Comparison of ENCODE assay signal across 17 cellular contexts in genomic region chr9:82584349-82584846, GRCh38.
DNase-seq lines count a peak whose midpoint lies in the region; ATAC-seq, FAIRE-seq and TF ChIP-seq lines count a peak whose summit lies in the region.
"Had no signal": no experiment of that assay in that cellular context is flagged by ENCODE, and none has a peak within 500 bp of the region (broad histone marks: within the 10 kb centered on the region; RNA-seq: fewer than 3 reads in every experiment).

No MANE protein-coding gene starts in this region.

- no peaks in the 10 kb centered on the region for H3F3A ChIP-seq in SK-N-SH (replicated peaks; ENCODE audit: insufficient read depth)

- H3K9me3 Mint-ChIP-seq in astrocyte (ENCODE audit: unreplicated experiment) = peaks cover under 1% of the 10 kb centered on the region
- H3K9me3 Mint-ChIP-seq in stimulated activated memory B cell treated with anti-CD40 and anti-IgM and Interleukin-4, amounts not matched to agents 10 μg/mL and 1 μg/mL and 100 μg/mL, for 72 hours = peaks cover 2% of the 10 kb centered on the region

- no peaks in the 10 kb centered on the region for H3K36me3 Mint-ChIP-seq in astrocyte (ENCODE audit: low read depth, unreplicated experiment)
- no peaks in the 10 kb centered on the region for H3K36me3 Mint-ChIP-seq in stimulated activated memory B cell treated with anti-CD40 and anti-IgM and Interleukin-4, amounts not matched to agents 10 μg/mL and 1 μg/mL and 100 μg/mL, for 72 hours

- no peak for TF ChIP-seq RAD21 in SK-N-SH (IDR thresholded peaks at IDR 0.05; ENCODE audit: low read length)
- no peak for TF ChIP-seq RAD21 in HepG2 (CRISPR knock-in tag; IDR thresholded peaks at IDR 0.05)

- TF ChIP-seq CTCF in SK-N-SH (IDR thresholded peaks at IDR 0.05) (no peak), astrocyte (IDR thresholded peaks at IDR 0.05; ENCODE audit: insufficient read depth, low read depth, low read length) (no peak), HepG2 (CRISPR knock-in tag; IDR thresholded peaks at IDR 0.05) (no peak), OCI-LY7 (conservative IDR thresholded peaks at IDR 0.05; ENCODE audit: low read length) (no peak)

- H3K27ac ChIP-seq in SK-N-SH (ENCODE audit: low read depth in 2 of 2, low read length in 1 of 2) (no peak overlapping the region), astrocyte (ENCODE audit: low read depth, low read length) (no peak overlapping the region), HepG2 (ENCODE audit: extremely low read length, insufficient read depth, low read length) (peak overlapping the region; percentile 67), OCI-LY7 (ENCODE audit: low read depth, low read length, poor library complexity, severe bottlenecking) (no peak overlapping the region)
- H3K27ac ChIP-seq: 22Rv1, PC-9, SJSA1 had no signal

- H3K79me2 ChIP-seq in SK-N-SH (ENCODE audit: insufficient read depth) (no peaks in the 10 kb centered on the region), astrocyte (ENCODE audit: insufficient read depth, low read length) (no peaks in the 10 kb centered on the region), HepG2 (ENCODE audit: insufficient read depth, low read length) (no peaks in the 10 kb centered on the region), OCI-LY7 (ENCODE audit: insufficient read depth, low read depth, low read length) (no peaks in the 10 kb centered on the region)

- CTCF ChIA-PET in SK-N-SH (lab: Yijun Ruan, JAX) (interaction anchor here (0.7 to 1.4 kb wide), 3 partner anchors 10 to 111 kb away, joined by 3 to 4 read pairs (median 3); no protein-coding TSS in a partner anchor), HepG2 (lab: Yijun Ruan, JAX; ENCODE audit: low intra/inter-chr PET ratio, low total read pairs) (no interaction called here), OCI-LY7 (lab: Charles Lee; ENCODE audit: unreplicated experiment) (no interaction called here)

- H3K4me1 Mint-ChIP-seq in astrocyte (ENCODE audit: low read depth, unreplicated experiment) = peaks cover 7% of the 10 kb centered on the region
- H3K4me1 Mint-ChIP-seq in stimulated activated memory B cell treated with anti-CD40 and anti-IgM and Interleukin-4, amounts not matched to agents 10 μg/mL and 1 μg/mL and 100 μg/mL, for 72 hours = no peaks in the 10 kb centered on the region

- H3K27ac Mint-ChIP-seq in astrocyte (ENCODE audit: unreplicated experiment) = no peak overlapping the region
- no peak overlapping the region for H3K27ac Mint-ChIP-seq in stimulated activated memory B cell treated with anti-CD40 and anti-IgM and Interleukin-4, amounts not matched to agents 10 μg/mL and 1 μg/mL and 100 μg/mL, for 72 hours
- H3K27ac Mint-ChIP-seq: CD4-positive, alpha-beta T cell had no signal

- H3K27me3 ChIP-seq in SK-N-SH (ENCODE audit: insufficient read depth) (no peaks in the 10 kb centered on the region), astrocyte (ENCODE audit: insufficient read depth, low read length) (no peaks in the 10 kb centered on the region), HepG2 (ENCODE audit: control insufficient read depth in 1 of 2, insufficient read depth in 2 of 2, low read length in 2 of 2) (no peaks in the 10 kb centered on the region)
- H3K27me3 ChIP-seq: BE2C, SJSA1 had no signal

- ATAC-seq in SK-N-SH treated with all-trans-retinoic acid at 6 μM for 48 hours (peak; percentile 33; the same call in 1 of the 3 replicates), HepG2 (no peak)
- ATAC-seq in stimulated activated memory B cell treated with anti-CD40 and anti-IgM and Interleukin-4, amounts not matched to agents 10 μg/mL and 1 μg/mL and 100 μg/mL, for 72 hours = peak; percentile 15

- H3K4me3 Mint-ChIP-seq in astrocyte (ENCODE audit: unreplicated experiment) = no peak overlapping the region
- H3K4me3 Mint-ChIP-seq in stimulated activated memory B cell treated with anti-CD40 and anti-IgM and Interleukin-4, amounts not matched to agents 10 μg/mL and 1 μg/mL and 100 μg/mL, for 72 hours = no peak overlapping the region
- H3K4me3 Mint-ChIP-seq: CD4-positive, alpha-beta T cell had no signal

- no peak for DNase-seq in SK-N-SH
- peak; percentile 26 for DNase-seq in astrocyte (ENCODE audit: low read depth)
- no peak for DNase-seq in HepG2 (ENCODE audit: low spot score)
- DNase-seq in OCI-LY7 (ENCODE audit: low spot score) = no peak
- DNase-seq in NCI-H510A (lab: John Stamatoyannopoulos, UW) = no peak
- no peak for DNase-seq in Kasumi-1 (lab: John Stamatoyannopoulos, UW)
- DNase-seq: BE2C; Calu3; CD4-positive, alpha-beta T cell; DMS79; NCI-H1417 treated with DMSO at 0.1 percent for 48 hours; NCI-H1930; PC-9 had no signal

- H3K4me2 ChIP-seq in SK-N-SH (no peak overlapping the region), astrocyte (ENCODE audit: low read length) (no peak overlapping the region), HepG2 (ENCODE audit: low read depth, low read length) (no peak overlapping the region), OCI-LY7 (ENCODE audit: low read length) (no peak overlapping the region)
- H3K4me2 ChIP-seq: PC-9 had no signal

- no peaks in the 10 kb centered on the region for H3K27me3 Mint-ChIP-seq in astrocyte (ENCODE audit: low read depth, unreplicated experiment)
- no peaks in the 10 kb centered on the region for H3K27me3 Mint-ChIP-seq in stimulated activated memory B cell treated with anti-CD40 and anti-IgM and Interleukin-4, amounts not matched to agents 10 μg/mL and 1 μg/mL and 100 μg/mL, for 72 hours
- H3K27me3 Mint-ChIP-seq: CD4-positive, alpha-beta T cell had no signal

- H3K9me3 ChIP-seq in SK-N-SH = no peaks in the 10 kb centered on the region
- no peaks in the 10 kb centered on the region for H3K9me3 ChIP-seq in astrocyte (ENCODE audit: insufficient read depth, low read depth, low read length)
- H3K9me3 ChIP-seq in HepG2 (ENCODE audit: low read length) = no peaks in the 10 kb centered on the region
- H3K9me3 ChIP-seq in OCI-LY7 (ENCODE audit: low read length) = no peaks in the 10 kb centered on the region
- H3K9me3 ChIP-seq: BE2C, SJSA1 had no signal

- POLR2A ChIA-PET in SK-N-SH (lab: Yijun Ruan, JAX) = no interaction called here
- POLR2A ChIA-PET in HepG2 (lab: Yijun Ruan, JAX) = interaction anchor here (4.1 kb wide), 1 partner anchor 17 kb away, joined by 23 read pairs; no protein-coding TSS in a partner anchor
- POLR2A ChIA-PET in OCI-LY7 (lab: Charles Lee) = no interaction called here

- peaks cover 0 to 8% of the 10 kb centered on the region in 2 experiments; a peak in 2 of 4 replicates for H3K4me1 ChIP-seq in SK-N-SH (ENCODE audit: control insufficient read depth in 1 of 2, insufficient read depth in 2 of 2, low read depth in 1 of 2, low read length in 1 of 2)
- no peaks in the 10 kb centered on the region for H3K4me1 ChIP-seq in astrocyte (ENCODE audit: insufficient read depth, low read length)
- H3K4me1 ChIP-seq in HepG2 (ENCODE audit: insufficient read depth, low read length) = peaks cover 99% of the 10 kb centered on the region
- no peaks in the 10 kb centered on the region for H3K4me1 ChIP-seq in OCI-LY7 (ENCODE audit: insufficient read depth, low read length, poor library complexity, severe bottlenecking)
- H3K4me1 ChIP-seq: SJSA1 had no signal

- H3K9ac ChIP-seq in SK-N-SH = no peak overlapping the region
- no peak overlapping the region for H3K9ac ChIP-seq in astrocyte (ENCODE audit: low read length)
- peak overlapping the region; percentile 30; the same call in 1 of the 2 replicates for H3K9ac ChIP-seq in HepG2 (ENCODE audit: insufficient read depth, low read depth, low read length)

- intact Hi-C loops in HepG2 (cut with micrococcal nuclease; ENCODE audit: unreplicated experiment) (no loop called here), OCI-LY7 (cut with micrococcal nuclease; ENCODE audit: unreplicated experiment) (no loop called here)

- no peaks in the 10 kb centered on the region for H3K36me3 ChIP-seq in SK-N-SH (replicated peaks in 1 of 2; ENCODE audit: control insufficient read depth in 1 of 2, insufficient read depth in 2 of 2, low read length in 1 of 2)
- no peaks in the 10 kb centered on the region for H3K36me3 ChIP-seq in astrocyte (ENCODE audit: insufficient read depth, low read length)
- H3K36me3 ChIP-seq in HepG2 (replicated peaks in 1 of 2; ENCODE audit: control insufficient read depth in 1 of 2, insufficient read depth in 2 of 2, low read length in 2 of 2) = no peaks in the 10 kb centered on the region
- H3K36me3 ChIP-seq in OCI-LY7 (ENCODE audit: insufficient read depth, low read length) = no peaks in the 10 kb centered on the region
- H3K36me3 ChIP-seq: BE2C, SJSA1 had no signal

- no peak for FAIRE-seq in astrocyte (lab: Jason Lieb, UNC)
- FAIRE-seq in HepG2 (lab: Jason Lieb, UNC) = no peak

- in situ Hi-C loops in HepG2 (cut with HindIII; ENCODE audit: extremely low pct_ligation_motif_present, low pct_unique_long_range_greater_than_20kb) = no loop called here

- no peaks in the 10 kb centered on the region for H4K20me1 ChIP-seq in SK-N-SH (ENCODE audit: insufficient read depth)
- no peaks in the 10 kb centered on the region for H4K20me1 ChIP-seq in astrocyte (ENCODE audit: insufficient read depth, low read length)
- H4K20me1 ChIP-seq in HepG2 (ENCODE audit: insufficient read depth, low read length) = no peaks in the 10 kb centered on the region
- no peaks in the 10 kb centered on the region for H4K20me1 ChIP-seq in OCI-LY7 (ENCODE audit: insufficient read depth, low read length)

- no peak for TF ChIP-seq POLR2A in HepG2 (IDR thresholded peaks at IDR 0.05; ENCODE audit: insufficient read depth in 1 of 2, low read depth in 2 of 2, low read length in 2 of 2)

- H2AFZ ChIP-seq in SK-N-SH (ENCODE audit: low read depth) (no peak overlapping the region), astrocyte (ENCODE audit: low read depth, low read length) (no peak overlapping the region), HepG2 (ENCODE audit: low read length) (no peak overlapping the region), OCI-LY7 (ENCODE audit: low read length) (no peak overlapping the region)
- H2AFZ ChIP-seq: PC-9 had no signal

- H3K4me3 ChIP-seq in SK-N-SH (ENCODE audit: low read depth in 2 of 2, low read length in 1 of 2) (no peak overlapping the region), astrocyte (ENCODE audit: insufficient read depth, low read depth, low read length) (no peak overlapping the region), HepG2 (replicated peaks in 1 of 3; ENCODE audit: insufficient read depth in 1 of 3, low read depth in 2 of 3, low read length in 3 of 3) (no peak overlapping the region), OCI-LY7 (ENCODE audit: low read depth, low read length, poor library complexity, severe bottlenecking) (no peak overlapping the region)
- H3K4me3 ChIP-seq: PC-9, SJSA1 had no signal

- 54% methylated on average over 5 of the region's 5 CpGs for WGBS in SK-N-SH (ENCODE audit: low lambda C conversion rate)
- WGBS in HepG2 (ENCODE audit: low lambda C conversion rate) = 82% methylated on average over 5 of the region's 5 CpGs

- no peak for TF ChIP-seq EP300 in SK-N-SH (IDR thresholded peaks at IDR 0.05; ENCODE audit: borderline replicate concordance in 1 of 2, low read depth in 1 of 2, low read length in 1 of 2)
- no peak for TF ChIP-seq EP300 in HepG2 (IDR thresholded peaks at IDR 0.05; ENCODE audit: low read depth in 2 of 2, low read length in 2 of 2)
- TF ChIP-seq EP300 in HepG2 (CRISPR knock-in tag; IDR thresholded peaks at IDR 0.05; ENCODE audit: borderline replicate concordance) = no peak

- H3K9me2 ChIP-seq in SK-N-SH (no peaks in the 10 kb centered on the region), OCI-LY7 (ENCODE audit: insufficient read depth, low read length) (no peaks in the 10 kb centered on the region)

- BruUV-seq in HepG2 (replicated peaks; lab: Mats Ljungman, UMichigan) (no TSS peak), OCI-LY7 (replicated peaks; lab: Mats Ljungman, UMichigan) (no TSS peak)
